In genomic region chr1:203048555-203049051, GRCh38 we compare ENCODE assay signal across 13 cellular contexts. TPM values are rescaled to one million over a fixed set of nuclear protein-coding genes. Genes with fewer than 3 reads are reported as not detected.
DNase-seq lines count a peak whose midpoint lies in the region; ATAC-seq lines count a peak whose summit lies in the region.
"Had no signal": no experiment of that assay in that cellular context is flagged by ENCODE, and none has a peak within 500 bp of the region (broad histone marks: within the 10 kb centered on the region; RNA-seq: fewer than 3 reads in every experiment).

No MANE protein-coding gene starts in this region.

- H2AK5ac ChIP-seq in mesenchymal stem cell (ENCODE audit: low read length, severe bottlenecking), result no peak overlapping the region

- H3K79me1 ChIP-seq in mesenchymal stem cell (replicated peaks; ENCODE audit: low read length, poor library complexity, severe bottlenecking), result no peaks in the 10 kb centered on the region

- H4K91ac ChIP-seq in mesenchymal stem cell (ENCODE audit: low read length), result no peak overlapping the region

- peaks cover 10% of the 10 kb centered on the region for H3K4me1 ChIP-seq in mesenchymal stem cell (ENCODE audit: control insufficient read depth, insufficient read depth, low read depth, low read length)

- ATAC-seq in GM21786 (IDR thresholded peaks at IDR 0.05; ENCODE audit: unreplicated experiment) (no peak), HG03565 (IDR thresholded peaks at IDR 0.05; ENCODE audit: unreplicated experiment) (no peak)
- ATAC-seq: stimulated activated naive CD8-positive, alpha-beta T cell treated with anti-CD3 and anti-CD28 coated beads, Interleukin-15, amount 100 ng/mL, for 72 hours had no signal

- H3K36me3 ChIP-seq in mesenchymal stem cell (ENCODE audit: control insufficient read depth in 1 of 2, insufficient read depth in 2 of 2, low read depth in 1 of 2, low read length in 2 of 2), result peaks cover 0 to 56% of the 10 kb centered on the region in 2 experiments
- H3K36me3 ChIP-seq: esophagus squamous epithelium had no signal

- H2BK15ac ChIP-seq in mesenchymal stem cell (ENCODE audit: low read depth, poor library complexity, severe bottlenecking), result no peak overlapping the region

- no peak overlapping the region for H3K14ac ChIP-seq in mesenchymal stem cell (ENCODE audit: low read length in 2 of 2)

- H3K27ac ChIP-seq in mesenchymal stem cell (ENCODE audit: low read length, poor library complexity, severe bottlenecking), result no peak overlapping the region
- H3K27ac ChIP-seq: esophagus squamous epithelium had no signal

- no peak overlapping the region for H3K18ac ChIP-seq in mesenchymal stem cell (ENCODE audit: low read depth in 1 of 2, low read length in 2 of 2)

- H3K9ac ChIP-seq in mesenchymal stem cell (ENCODE audit: low read length), result no peak overlapping the region

- no peak overlapping the region for H3K23ac ChIP-seq in mesenchymal stem cell (ENCODE audit: low read length in 2 of 2)

- H3K4me3 ChIP-seq in mesenchymal stem cell (ENCODE audit: insufficient read depth in 1 of 2, low read depth in 1 of 2, low read length in 2 of 2), result no peak overlapping the region
- H3K4me3 ChIP-seq: esophagus squamous epithelium had no signal

- H2AFZ ChIP-seq in mesenchymal stem cell (ENCODE audit: low read depth, low read length), result no peak overlapping the region

- H4K8ac ChIP-seq in mesenchymal stem cell (ENCODE audit: low read length), result no peak overlapping the region

- H3K4ac ChIP-seq in mesenchymal stem cell (ENCODE audit: low read depth in 1 of 2, low read length in 2 of 2), result no peak overlapping the region

- no peak overlapping the region for H3K4me2 ChIP-seq in mesenchymal stem cell (ENCODE audit: low read length, poor library complexity, severe bottlenecking)

- in situ Hi-C loops in G401 (cut with HindIII; ENCODE audit: low sequenced_read_pairs), result no loop called here

- H3K27me3 ChIP-seq in mesenchymal stem cell (ENCODE audit: control insufficient read depth in 1 of 2, insufficient read depth in 1 of 2, low read length in 2 of 2), result peaks cover 27 to 40% of the 10 kb centered on the region in 2 experiments

- no peaks in the 10 kb centered on the region for H3K9me3 ChIP-seq in mesenchymal stem cell (ENCODE audit: control insufficient read depth, low read length)
- H3K9me3 ChIP-seq: esophagus squamous epithelium had no signal

- H2BK12ac ChIP-seq in mesenchymal stem cell (ENCODE audit: low read length in 2 of 2), result no peak overlapping the region

- no peak overlapping the region for H2BK120ac ChIP-seq in mesenchymal stem cell (ENCODE audit: low read depth, low read length)

- H2BK5ac ChIP-seq in mesenchymal stem cell (ENCODE audit: low read depth, low read length, poor library complexity, severe bottlenecking), result no peak overlapping the region

- DNase-seq in G401 (ENCODE audit: low spot score) (peak; percentile 84), NCI-H2171 (lab: John Stamatoyannopoulos, UW) (peak; percentile 73), cerebellum (ENCODE audit: low spot score) (peak; percentile 66), mesenchymal stem cell (peak; percentile 37), NCI-H1105 (lab: John Stamatoyannopoulos, UW) (no peak)
- DNase-seq: activated naive CD4-positive, alpha-beta T cell; esophagus squamous epithelium; IMR-90; stimulated activated CD4-positive, alpha-beta T cell treated with anti-CD3 and anti-CD28 coated beads, Interleukin-4, amount 100 ng/mL, for 4 hours; stimulated activated naive CD8-positive, alpha-beta T cell treated with anti-CD3 and anti-CD28 coated beads, Interleukin-15, amount 100 ng/mL, for 72 hours; T-helper 9 cell had no signal

- WGBS in mesenchymal stem cell, result 63% methylated on average over 20 of the region's 23 CpGs

RNA-seq across cellular contexts. Expression of gene PPFIA4, which starts 22.3 kb away (rescaled TPM):
- 2.1 and 3.4 TPM in 2 replicates for total RNA-seq in G401 (2014; rRNA removed; shearing (Covaris generic))
- 47.6 TPM for total RNA-seq in cerebellum
- 0.66 TPM for polyA plus RNA-seq in mesenchymal stem cell (2013, experiment 1 of 2)
- 1.1 TPM for polyA plus RNA-seq in mesenchymal stem cell (2013, experiment 2 of 2)

RNA-seq across cellular contexts. Expression of gene MYOG, which starts 37.2 kb away (rescaled TPM):
- not detected in 2 replicates for total RNA-seq in G401 (2014; rRNA removed; shearing (Covaris generic))
- not detected for total RNA-seq in cerebellum
- polyA plus RNA-seq in mesenchymal stem cell (2013, experiment 1 of 2), result not detected
- polyA plus RNA-seq in mesenchymal stem cell (2013, experiment 2 of 2), result not detected
- total RNA-seq: esophagus squamous epithelium, IMR-90 had no signal
- polyA plus RNA-seq: IMR-90 had no signal

RNA-seq across cellular contexts. Expression of gene TMEM183A, which starts 41.4 kb away (rescaled TPM):
- total RNA-seq in G401 (2014; rRNA removed; shearing (Covaris generic)), result 177 and 200 TPM in 2 replicates
- total RNA-seq in cerebellum, result 71.2 TPM
- polyA plus RNA-seq in mesenchymal stem cell (2013, experiment 1 of 2), result 42.3 TPM
- polyA plus RNA-seq in mesenchymal stem cell (2013, experiment 2 of 2), result 43.2 TPM

Comparison
In these comparisons a context has a peak if more than half of its experiments do, and no peak if none do; other contexts are left out.
1. RNA of gene PPFIA4, which starts 22.3 kb away (total RNA-seq): 47.6 TPM in cerebellum (single experiment); 2.1 to 3.4 TPM in G401; every median in the first group is over 10 times any median in the second.